In genomic region chr22:40212126-40212525, GRCh38 we compare ENCODE assay signal across 12 cellular contexts. TPM values are rescaled to one million over a fixed set of nuclear protein-coding genes. Genes with fewer than 3 reads are reported as not detected.
DNase-seq lines count a peak whose midpoint lies in the region; ATAC-seq and TF ChIP-seq lines count a peak whose summit lies in the region.
"Had no signal": no experiment of that assay in that cellular context is flagged by ENCODE, and none has a peak within 500 bp of the region (broad histone marks: within the 10 kb centered on the region; RNA-seq: fewer than 3 reads in every experiment).

No MANE protein-coding gene starts in this region.

- TF ChIP-seq CTCF in activated B cell treated with CpG ODN at 0.5 μM for 24 hours (IDR thresholded peaks at IDR 0.05) (no peak), gastroesophageal sphincter (IDR thresholded peaks at IDR 0.05) (no peak), nephron (IDR thresholded peaks at IDR 0.05; ENCODE audit: unreplicated experiment in 3 of 3) (no peak)

- CTCF ChIA-PET in activated B cell treated with CpG ODN at 0.5 μM for 24 hours (lab: Charles Lee) = no interaction called here

- no peak for TF ChIP-seq POLR2A in gastroesophageal sphincter (IDR thresholded peaks at IDR 0.05)

- peak overlapping the region; percentile 3 for H3K27ac ChIP-seq in CD4-positive, CD25-positive, alpha-beta regulatory T cell (ENCODE audit: insufficient read depth, low read length, poor library complexity, severe bottlenecking)
- peak overlapping the region in 3 of 4 donors; percentile 54 to 68 (median 59) for H3K27ac ChIP-seq in gastroesophageal sphincter
- H3K27ac ChIP-seq: colonic mucosa had no signal

- H3K4me1 ChIP-seq in CD4-positive, CD25-positive, alpha-beta regulatory T cell (ENCODE audit: control insufficient read depth, insufficient read depth, low read length, poor library complexity, severe bottlenecking) = peaks cover 49% of the 10 kb centered on the region
- peaks cover 5 to 89% (median 32%) of the 10 kb centered on the region in 3 donors for H3K4me1 ChIP-seq in gastroesophageal sphincter
- H3K4me1 ChIP-seq: colonic mucosa had no signal

- ATAC-seq in CD4-positive, CD25-positive, alpha-beta regulatory T cell (ENCODE audit: low read depth in 2 of 2) = no peak
- no peak for ATAC-seq in activated B cell treated with CpG ODN at 0.5 μM for 24 hours (ENCODE audit: low read depth)
- peak; percentile 34 for ATAC-seq in gastroesophageal sphincter
- ATAC-seq in HG03039 (IDR thresholded peaks at IDR 0.05; ENCODE audit: unreplicated experiment) = no peak

- intact Hi-C loops in activated B cell treated with CpG ODN at 0.5 μM for 24 hours (cut with micrococcal nuclease) = loop anchor here (5.0 to 10.0 kb wide), 2 partner anchors 135 to 157 kb away; partner anchors contain the start of gene ADSL

- peak overlapping the region in 2 of 3 donors; percentile 59 to 90 for H3K27ac Mint-ChIP-seq in CD4-positive, CD25-positive, alpha-beta regulatory T cell
- H3K27ac Mint-ChIP-seq in activated B cell treated with CpG ODN at 0.5 μM for 24 hours (peak overlapping the region; percentile 42), nephron (peak overlapping the region; percentile 1 to 15 (median 12))

- no peak for TF ChIP-seq EP300 in gastroesophageal sphincter (IDR thresholded peaks at IDR 0.05)

- H3K4me3 ChIP-seq in CD4-positive, CD25-positive, alpha-beta regulatory T cell (ENCODE audit: low read depth, low read length) = no peak overlapping the region
- no peak overlapping the region for H3K4me3 ChIP-seq in gastroesophageal sphincter
- H3K4me3 ChIP-seq: colonic mucosa had no signal

- no peaks in the 10 kb centered on the region for H3K9me3 Mint-ChIP-seq in CD4-positive, CD25-positive, alpha-beta regulatory T cell
- no peaks in the 10 kb centered on the region for H3K9me3 Mint-ChIP-seq in activated B cell treated with CpG ODN at 0.5 μM for 24 hours
- H3K9me3 Mint-ChIP-seq in nephron = no peaks in the 10 kb centered on the region

- peaks cover 5% of the 10 kb centered on the region for H3K36me3 ChIP-seq in CD4-positive, CD25-positive, alpha-beta regulatory T cell (ENCODE audit: control insufficient read depth, insufficient read depth, low read length)
- H3K36me3 ChIP-seq in gastroesophageal sphincter = no peaks in the 10 kb centered on the region
- H3K36me3 ChIP-seq: colonic mucosa had no signal

- H3K4me1 Mint-ChIP-seq in CD4-positive, CD25-positive, alpha-beta regulatory T cell = peaks cover 56 to 93% (median 71%) of the 10 kb centered on the region in 4 donors
- H3K4me1 Mint-ChIP-seq in activated B cell treated with CpG ODN at 0.5 μM for 24 hours (peaks cover 87% of the 10 kb centered on the region), nephron (peaks cover 39% of the 10 kb centered on the region)

- H3K36me3 Mint-ChIP-seq in CD4-positive, CD25-positive, alpha-beta regulatory T cell = peaks cover 10% of the 10 kb centered on the region
- H3K36me3 Mint-ChIP-seq in activated B cell treated with CpG ODN at 0.5 μM for 24 hours (ENCODE audit: low read depth) (peaks cover 6% of the 10 kb centered on the region), nephron (ENCODE audit: low read depth) (peaks cover 18% of the 10 kb centered on the region)

- 0 to 10% methylated on average over 2 of the region's 2 CpGs for WGBS in gastroesophageal sphincter (ENCODE audit: low coverage in 1 of 2), 2 donors

- H3K27me3 Mint-ChIP-seq in CD4-positive, CD25-positive, alpha-beta regulatory T cell = no peaks in the 10 kb centered on the region
- H3K27me3 Mint-ChIP-seq in activated B cell treated with CpG ODN at 0.5 μM for 24 hours = no peaks in the 10 kb centered on the region
- H3K27me3 Mint-ChIP-seq in nephron (ENCODE audit: low read depth) = no peaks in the 10 kb centered on the region

- no peak overlapping the region for H3K4me3 Mint-ChIP-seq in CD4-positive, CD25-positive, alpha-beta regulatory T cell
- H3K4me3 Mint-ChIP-seq in activated B cell treated with CpG ODN at 0.5 μM for 24 hours = no peak overlapping the region
- no peak overlapping the region for H3K4me3 Mint-ChIP-seq in nephron

- H3K27me3 ChIP-seq in CD4-positive, CD25-positive, alpha-beta regulatory T cell (ENCODE audit: control insufficient read depth, insufficient read depth, low read length) = no peaks in the 10 kb centered on the region
- H3K27me3 ChIP-seq in gastroesophageal sphincter = no peaks in the 10 kb centered on the region
- H3K27me3 ChIP-seq: colonic mucosa had no signal

- H3K9me3 ChIP-seq in CD4-positive, CD25-positive, alpha-beta regulatory T cell (ENCODE audit: control insufficient read depth in 2 of 2, low read length in 2 of 2) = no peaks in the 10 kb centered on the region
- H3K9me3 ChIP-seq in gastroesophageal sphincter = no peaks in the 10 kb centered on the region
- H3K9me3 ChIP-seq: colonic mucosa had no signal

- DNase-seq in CD4-positive, CD25-positive, alpha-beta regulatory T cell = no peak
- DNase-seq in activated B cell treated with CpG ODN at 0.5 μM for 24 hours = no peak
- no peak for DNase-seq in HuH-7.5 (ENCODE audit: low spot score)
- DNase-seq in dedifferentiated amniotic fluid mesenchymal stem cell (ENCODE audit: extremely low spot score) = no peak
- no peak for DNase-seq in HT-29 (ENCODE audit: low spot score)
- DNase-seq: colonic mucosa; DMS79 treated with DMSO at 0.1 percent for 48 hours; kidney glomerular epithelial cell; NK-92 treated with Interleukin-12 subunit alpha and Interleukin-12 subunit beta, amount 100 ng/mL, for 24 hours had no signal

- POLR2A ChIA-PET in activated B cell treated with CpG ODN at 0.5 μM for 24 hours (lab: Charles Lee) = no interaction called here

RNA-seq across cellular contexts. Expression of gene TNRC6B, which starts 34.4 kb away (rescaled TPM):
- 144 TPM for total RNA-seq in CD4-positive, CD25-positive, alpha-beta regulatory T cell
- 10 to 100 TPM; 50.6 to 79.7 (median 65.1) TPM for polyA plus RNA-seq in CD4-positive, CD25-positive, alpha-beta regulatory T cell
- total RNA-seq in activated B cell treated with CpG ODN at 0.5 μM for 24 hours (84.6 and 95.2 TPM in 2 replicates), gastroesophageal sphincter (10 to 100 TPM; 32.4 to 71.2 (median 60.7) TPM)
- total RNA-seq in HT-29 (2014; rRNA removed; shearing (Covaris generic)) = 10.5 and 12.2 TPM in 2 replicates

Comparison
In these comparisons a context has a peak if more than half of its experiments do, and no peak if none do; other contexts are left out.
1. H3K27ac Mint-ChIP-seq: peak in every context shown above with its lines; median percentile 74 in CD4-positive, CD25-positive, alpha-beta regulatory T cell; 42 in activated B cell treated with CpG ODN at 0.5 μM for 24 hours; 12 in nephron.